Comparison of ENCODE assay signal across 1 cellular context in the genomic region with DNA sequence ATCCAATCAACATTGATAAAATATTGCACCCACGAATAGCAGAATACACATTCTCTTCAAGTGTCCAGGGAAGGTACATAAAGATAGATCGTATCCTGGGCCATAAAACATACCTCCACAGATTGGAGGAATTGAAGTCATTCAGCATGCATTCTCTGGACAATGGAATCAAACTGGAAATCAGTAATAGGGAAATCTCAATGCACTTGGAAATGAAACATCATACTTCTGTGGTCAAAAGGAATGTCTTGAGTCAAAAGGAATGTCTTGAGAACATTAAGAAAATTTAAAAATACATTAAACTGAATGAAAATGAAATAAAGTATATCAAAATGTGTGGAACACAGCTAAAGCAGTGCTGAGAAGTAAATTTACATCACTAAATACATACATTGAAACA.
TF ChIP-seq lines count a peak whose summit lies in the region.

No MANE protein-coding gene starts in this region.

TF ChIP-seq in GM23338, 12 proteins besides CTCF, POLR2A, EP300 and RAD21:
- TF ChIP-seq, protein P1, sequence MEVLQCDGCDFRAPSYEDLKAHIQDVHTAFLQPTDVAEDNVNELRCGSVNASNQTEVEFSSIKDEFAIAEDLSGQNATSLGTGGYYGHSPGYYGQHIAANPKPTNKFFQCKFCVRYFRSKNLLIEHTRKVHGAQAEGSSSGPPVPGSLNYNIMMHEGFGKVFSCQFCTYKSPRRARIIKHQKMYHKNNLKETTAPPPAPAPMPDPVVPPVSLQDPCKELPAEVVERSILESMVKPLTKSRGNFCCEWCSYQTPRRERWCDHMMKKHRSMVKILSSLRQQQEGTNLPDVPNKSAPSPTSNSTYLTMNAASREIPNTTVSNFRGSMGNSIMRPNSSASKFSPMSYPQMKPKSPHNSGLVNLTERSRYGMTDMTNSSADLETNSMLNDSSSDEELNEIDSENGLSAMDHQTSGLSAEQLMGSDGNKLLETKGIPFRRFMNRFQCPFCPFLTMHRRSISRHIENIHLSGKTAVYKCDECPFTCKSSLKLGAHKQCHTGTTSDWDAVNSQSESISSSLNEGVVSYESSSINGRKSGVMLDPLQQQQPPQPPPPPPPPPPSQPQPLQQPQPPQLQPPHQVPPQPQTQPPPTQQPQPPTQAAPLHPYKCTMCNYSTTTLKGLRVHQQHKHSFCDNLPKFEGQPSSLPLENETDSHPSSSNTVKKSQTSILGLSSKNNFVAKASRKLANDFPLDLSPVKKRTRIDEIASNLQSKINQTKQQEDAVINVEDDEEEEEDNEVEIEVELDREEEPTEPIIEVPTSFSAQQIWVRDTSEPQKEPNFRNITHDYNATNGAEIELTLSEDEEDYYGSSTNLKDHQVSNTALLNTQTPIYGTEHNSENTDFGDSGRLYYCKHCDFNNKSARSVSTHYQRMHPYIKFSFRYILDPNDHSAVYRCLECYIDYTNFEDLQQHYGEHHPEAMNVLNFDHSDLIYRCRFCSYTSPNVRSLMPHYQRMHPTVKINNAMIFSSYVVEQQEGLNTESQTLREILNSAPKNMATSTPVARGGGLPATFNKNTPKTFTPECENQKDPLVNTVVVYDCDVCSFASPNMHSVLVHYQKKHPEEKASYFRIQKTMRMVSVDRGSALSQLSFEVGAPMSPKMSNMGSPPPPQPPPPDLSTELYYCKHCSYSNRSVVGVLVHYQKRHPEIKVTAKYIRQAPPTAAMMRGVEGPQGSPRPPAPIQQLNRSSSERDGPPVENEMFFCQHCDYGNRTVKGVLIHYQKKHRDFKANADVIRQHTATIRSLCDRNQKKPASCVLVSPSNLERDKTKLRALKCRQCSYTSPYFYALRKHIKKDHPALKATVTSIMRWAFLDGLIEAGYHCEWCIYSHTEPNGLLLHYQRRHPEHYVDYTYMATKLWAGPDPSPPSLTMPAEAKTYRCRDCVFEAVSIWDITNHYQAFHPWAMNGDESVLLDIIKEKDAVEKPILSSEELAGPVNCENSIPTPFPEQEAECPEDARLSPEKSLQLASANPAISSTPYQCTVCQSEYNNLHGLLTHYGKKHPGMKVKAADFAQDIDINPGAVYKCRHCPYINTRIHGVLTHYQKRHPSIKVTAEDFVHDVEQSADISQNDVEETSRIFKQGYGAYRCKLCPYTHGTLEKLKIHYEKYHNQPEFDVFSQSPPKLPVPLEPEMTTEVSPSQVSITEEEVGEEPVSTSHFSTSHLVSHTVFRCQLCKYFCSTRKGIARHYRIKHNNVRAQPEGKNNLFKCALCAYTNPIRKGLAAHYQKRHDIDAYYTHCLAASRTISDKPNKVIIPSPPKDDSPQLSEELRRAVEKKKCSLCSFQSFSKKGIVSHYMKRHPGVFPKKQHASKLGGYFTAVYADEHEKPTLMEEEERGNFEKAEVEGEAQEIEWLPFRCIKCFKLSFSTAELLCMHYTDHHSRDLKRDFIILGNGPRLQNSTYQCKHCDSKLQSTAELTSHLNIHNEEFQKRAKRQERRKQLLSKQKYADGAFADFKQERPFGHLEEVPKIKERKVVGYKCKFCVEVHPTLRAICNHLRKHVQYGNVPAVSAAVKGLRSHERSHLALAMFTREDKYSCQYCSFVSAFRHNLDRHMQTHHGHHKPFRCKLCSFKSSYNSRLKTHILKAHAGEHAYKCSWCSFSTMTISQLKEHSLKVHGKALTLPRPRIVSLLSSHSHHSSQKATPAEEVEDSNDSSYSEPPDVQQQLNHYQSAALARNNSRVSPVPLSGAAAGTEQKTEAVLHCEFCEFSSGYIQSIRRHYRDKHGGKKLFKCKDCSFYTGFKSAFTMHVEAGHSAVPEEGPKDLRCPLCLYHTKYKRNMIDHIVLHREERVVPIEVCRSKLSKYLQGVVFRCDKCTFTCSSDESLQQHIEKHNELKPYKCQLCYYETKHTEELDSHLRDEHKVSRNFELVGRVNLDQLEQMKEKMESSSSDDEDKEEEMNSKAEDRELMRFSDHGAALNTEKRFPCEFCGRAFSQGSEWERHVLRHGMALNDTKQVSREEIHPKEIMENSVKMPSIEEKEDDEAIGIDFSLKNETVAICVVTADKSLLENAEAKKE (CRISPR knock-in tag; IDR thresholded peaks at IDR 0.05) = no peak
- no peak for TF ChIP-seq EZH2 (IDR thresholded peaks at IDR 0.05; ENCODE audit: low read depth, unreplicated experiment)
- no peak for TF ChIP-seq NANOG (IDR thresholded peaks at IDR 0.05; ENCODE audit: borderline replicate concordance)
- no peak for TF ChIP-seq ZNF331 (CRISPR knock-in tag; IDR thresholded peaks at IDR 0.05; ENCODE audit: low read depth)
- TF ChIP-seq ZNF114 (CRISPR knock-in tag; IDR thresholded peaks at IDR 0.05) = no peak
- no peak for TF ChIP-seq EZH2phosphoT487 (IDR thresholded peaks at IDR 0.05; ENCODE audit: unreplicated experiment)
- TF ChIP-seq, protein P2, sequence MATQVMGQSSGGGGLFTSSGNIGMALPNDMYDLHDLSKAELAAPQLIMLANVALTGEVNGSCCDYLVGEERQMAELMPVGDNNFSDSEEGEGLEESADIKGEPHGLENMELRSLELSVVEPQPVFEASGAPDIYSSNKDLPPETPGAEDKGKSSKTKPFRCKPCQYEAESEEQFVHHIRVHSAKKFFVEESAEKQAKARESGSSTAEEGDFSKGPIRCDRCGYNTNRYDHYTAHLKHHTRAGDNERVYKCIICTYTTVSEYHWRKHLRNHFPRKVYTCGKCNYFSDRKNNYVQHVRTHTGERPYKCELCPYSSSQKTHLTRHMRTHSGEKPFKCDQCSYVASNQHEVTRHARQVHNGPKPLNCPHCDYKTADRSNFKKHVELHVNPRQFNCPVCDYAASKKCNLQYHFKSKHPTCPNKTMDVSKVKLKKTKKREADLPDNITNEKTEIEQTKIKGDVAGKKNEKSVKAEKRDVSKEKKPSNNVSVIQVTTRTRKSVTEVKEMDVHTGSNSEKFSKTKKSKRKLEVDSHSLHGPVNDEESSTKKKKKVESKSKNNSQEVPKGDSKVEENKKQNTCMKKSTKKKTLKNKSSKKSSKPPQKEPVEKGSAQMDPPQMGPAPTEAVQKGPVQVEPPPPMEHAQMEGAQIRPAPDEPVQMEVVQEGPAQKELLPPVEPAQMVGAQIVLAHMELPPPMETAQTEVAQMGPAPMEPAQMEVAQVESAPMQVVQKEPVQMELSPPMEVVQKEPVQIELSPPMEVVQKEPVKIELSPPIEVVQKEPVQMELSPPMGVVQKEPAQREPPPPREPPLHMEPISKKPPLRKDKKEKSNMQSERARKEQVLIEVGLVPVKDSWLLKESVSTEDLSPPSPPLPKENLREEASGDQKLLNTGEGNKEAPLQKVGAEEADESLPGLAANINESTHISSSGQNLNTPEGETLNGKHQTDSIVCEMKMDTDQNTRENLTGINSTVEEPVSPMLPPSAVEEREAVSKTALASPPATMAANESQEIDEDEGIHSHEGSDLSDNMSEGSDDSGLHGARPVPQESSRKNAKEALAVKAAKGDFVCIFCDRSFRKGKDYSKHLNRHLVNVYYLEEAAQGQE (IDR thresholded peaks at IDR 0.05; ENCODE audit: unreplicated experiment) = no peak
- TF ChIP-seq, protein P3, sequence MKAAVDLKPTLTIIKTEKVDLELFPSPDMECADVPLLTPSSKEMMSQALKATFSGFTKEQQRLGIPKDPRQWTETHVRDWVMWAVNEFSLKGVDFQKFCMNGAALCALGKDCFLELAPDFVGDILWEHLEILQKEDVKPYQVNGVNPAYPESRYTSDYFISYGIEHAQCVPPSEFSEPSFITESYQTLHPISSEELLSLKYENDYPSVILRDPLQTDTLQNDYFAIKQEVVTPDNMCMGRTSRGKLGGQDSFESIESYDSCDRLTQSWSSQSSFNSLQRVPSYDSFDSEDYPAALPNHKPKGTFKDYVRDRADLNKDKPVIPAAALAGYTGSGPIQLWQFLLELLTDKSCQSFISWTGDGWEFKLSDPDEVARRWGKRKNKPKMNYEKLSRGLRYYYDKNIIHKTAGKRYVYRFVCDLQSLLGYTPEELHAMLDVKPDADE (IDR thresholded peaks at IDR 0.05) = no peak
- no peak for TF ChIP-seq STAT1 (IDR thresholded peaks at IDR 0.05; ENCODE audit: unreplicated experiment)
- TF ChIP-seq CREB1 (CRISPR knock-in tag; IDR thresholded peaks at IDR 0.05; ENCODE audit: low read depth) = no peak
- TF ChIP-seq POLR2AphosphoS5 (IDR thresholded peaks at IDR 0.05; ENCODE audit: low read depth) = no peak
